Comparison of ENCODE assay signal across 15 cellular contexts in the genomic region with DNA sequence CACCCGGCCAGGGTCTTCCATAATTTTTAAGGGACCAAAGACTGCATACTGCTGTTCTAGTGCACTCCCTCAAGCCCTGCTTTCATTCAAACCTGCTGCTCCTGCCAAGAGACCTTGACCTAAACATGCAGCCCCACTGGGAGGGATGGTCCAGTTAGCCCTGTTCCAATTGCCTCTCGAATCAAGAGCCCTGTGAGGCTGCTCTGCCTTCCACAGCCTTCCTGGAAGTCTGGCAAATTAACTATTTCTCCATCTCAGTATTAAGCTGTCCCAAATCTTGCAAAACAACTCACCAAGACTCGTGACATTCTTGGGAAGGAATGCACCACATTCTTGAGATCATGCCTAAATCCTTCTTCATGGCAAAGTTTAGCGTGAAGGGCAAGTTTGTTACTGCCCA.
"Had no signal": no experiment of that assay in that cellular context is flagged by ENCODE, and none has a peak within 500 bp of the region (broad histone marks: within the 10 kb centered on the region; RNA-seq: fewer than 3 reads in every experiment).

No MANE protein-coding gene starts in this region.

- H3K4me1 ChIP-seq: ascending aorta had no signal

- FAIRE-seq: bronchial epithelial cell had no signal

- H3K4me3 ChIP-seq: ascending aorta, suprapubic skin had no signal

- H3K4me1 Mint-ChIP-seq: activated naive CD8-positive, alpha-beta T cell treated with anti-CD3 and anti-CD28 coated beads, Interleukin-2, amount 10 ng/mL, durations not matched to agents 7 days and 5 days had no signal

- H3K27me3 ChIP-seq: ascending aorta, suprapubic skin had no signal

- H3K9me3 Mint-ChIP-seq: activated naive CD8-positive, alpha-beta T cell treated with anti-CD3 and anti-CD28 coated beads, Interleukin-2, amount 10 ng/mL, durations not matched to agents 7 days and 5 days had no signal

- H3K36me3 ChIP-seq: ascending aorta, suprapubic skin had no signal

- H3K27ac Mint-ChIP-seq: activated CD4-positive, alpha-beta memory T cell treated with anti-CD3 and anti-CD28 coated beads for 36 hours; activated naive CD8-positive, alpha-beta T cell treated with anti-CD3 and anti-CD28 coated beads, Interleukin-2, amount 10 ng/mL, durations not matched to agents 7 days and 5 days; activated T-cell treated with anti-CD3 and anti-CD28 coated beads, Interleukin-2, amount 50 U/mL, for 72 hours; nephron progenitor cell had no signal

- DNase-seq: activated CD4-positive, alpha-beta memory T cell treated with anti-CD3 and anti-CD28 coated beads for 36 hours; activated CD4-positive, alpha-beta T cell treated with anti-CD3 and anti-CD28 coated beads for 1 hour; activated gamma-delta T cell treated with Interleukin-2 at 50 U/mL for 16 hours; activated naive CD8-positive, alpha-beta T cell treated with anti-CD3 and anti-CD28 coated beads, Interleukin-2, amount 10 ng/mL, durations not matched to agents 7 days and 5 days; activated T-cell treated with anti-CD3 and anti-CD28 coated beads, Interleukin-2, amount 50 U/mL, for 72 hours; effector CD4-positive, alpha-beta T cell; glutamatergic neuron; nephron progenitor cell; stimulated activated CD4-positive, alpha-beta T cell treated with anti-CD3 and anti-CD28 coated beads, Interleukin-4, amount 100 ng/mL, for 1 hour; stimulated activated CD8-positive, alpha-beta memory T cell treated with anti-CD3 and anti-CD28 coated beads, Interleukin-4, amount 100 ng/mL, for 48 hours; stimulated activated naive CD8-positive, alpha-beta T cell treated with anti-CD3 and anti-CD28 coated beads, Interleukin-15, Interleukin-2, amounts not matched to agents 100 U/mL and 50 U/mL, for 24 hours had no signal

- ATAC-seq: activated T-cell treated with anti-CD3 and anti-CD28 coated beads, Interleukin-2, amount 50 U/mL, for 72 hours; left lobe of liver; stimulated activated naive CD8-positive, alpha-beta T cell treated with anti-CD3 and anti-CD28 coated beads, Interleukin-15, Interleukin-2, amounts not matched to agents 100 U/mL and 50 U/mL, for 24 hours had no signal

- H3K36me3 Mint-ChIP-seq: activated CD4-positive, alpha-beta memory T cell treated with anti-CD3 and anti-CD28 coated beads for 36 hours; activated naive CD8-positive, alpha-beta T cell treated with anti-CD3 and anti-CD28 coated beads, Interleukin-2, amount 10 ng/mL, durations not matched to agents 7 days and 5 days had no signal

- H3K27ac ChIP-seq: ascending aorta, suprapubic skin had no signal

- H3K9me3 ChIP-seq: ascending aorta, suprapubic skin had no signal

- H3K4me3 Mint-ChIP-seq: activated CD4-positive, alpha-beta memory T cell treated with anti-CD3 and anti-CD28 coated beads for 36 hours; activated naive CD8-positive, alpha-beta T cell treated with anti-CD3 and anti-CD28 coated beads, Interleukin-2, amount 10 ng/mL, durations not matched to agents 7 days and 5 days; activated T-cell treated with anti-CD3 and anti-CD28 coated beads, Interleukin-2, amount 50 U/mL, for 72 hours; nephron progenitor cell had no signal
